ENCODE assay signal across 13 cellular contexts in the genomic region with DNA sequence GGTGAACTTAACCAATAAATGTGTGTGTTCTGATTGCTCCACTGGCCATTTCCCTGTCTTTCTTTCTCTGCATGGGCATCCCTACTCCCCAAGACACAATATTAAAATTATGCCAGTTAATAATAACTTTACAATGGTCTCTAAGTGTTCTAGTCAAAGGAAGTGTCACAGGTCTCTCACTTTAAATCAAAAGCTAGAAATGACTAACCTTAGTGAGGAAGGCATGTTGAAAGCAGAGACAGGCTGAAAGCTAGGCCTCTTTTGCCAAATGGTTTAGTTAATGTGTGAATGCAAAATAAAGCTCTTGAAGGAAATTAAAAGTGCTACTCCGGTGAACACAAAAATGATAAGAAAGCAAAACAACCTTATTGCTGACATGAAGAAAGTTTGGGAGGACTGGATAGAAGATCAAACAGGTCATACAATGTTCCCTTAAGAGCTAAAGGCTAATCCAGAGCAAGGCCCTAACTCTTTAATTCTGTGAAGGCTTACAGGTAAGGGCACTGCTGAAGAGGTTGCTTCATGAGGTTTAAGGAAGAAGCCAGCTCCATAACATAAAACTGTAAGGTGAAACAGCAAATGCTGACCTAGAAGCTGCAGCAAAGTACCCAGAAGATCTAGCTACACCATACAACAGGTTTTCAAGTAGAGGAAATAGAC.
DNase-seq lines count a peak whose midpoint lies in the region; ATAC-seq lines count a peak whose summit lies in the region.
"Had no signal": no experiment of that assay in that cellular context is flagged by ENCODE, and none has a peak within 500 bp of the region (broad histone marks: within the 10 kb centered on the region; RNA-seq: fewer than 3 reads in every experiment).

No MANE protein-coding gene starts in this region.

- DNase-seq in epidermal melanocyte (ENCODE audit: insufficient read length, low spot score): no peak
- DNase-seq in DMS153 (lab: John Stamatoyannopoulos, UW): no peak
- DNase-seq in NCI-H1417 treated with DMSO at 0.1 percent for 48 hours (lab: John Stamatoyannopoulos, UW): no peak
- no peak for DNase-seq in RKO (ENCODE audit: low spot score)
- DNase-seq: CD4-positive, alpha-beta T cell; left ventricle myocardium inferior; NCI-H187; NK-92 treated with Interleukin-12 subunit alpha and Interleukin-12 subunit beta, amount 100 ng/mL, for 24 hours had no signal

- ATAC-seq in GM18517 (IDR thresholded peaks at IDR 0.05; ENCODE audit: unreplicated experiment) (peak; percentile 80), GM19395 (IDR thresholded peaks at IDR 0.05; ENCODE audit: unreplicated experiment) (peak; percentile 84), HG02938 (IDR thresholded peaks at IDR 0.05; ENCODE audit: unreplicated experiment) (peak; percentile 68), HG03575 (IDR thresholded peaks at IDR 0.05; ENCODE audit: extremely low read depth, insufficient number of reproducible peaks, low FRiP score, unreplicated experiment) (peak; percentile 39)
- ATAC-seq: GM23338 had no signal
